In the genomic region with DNA sequence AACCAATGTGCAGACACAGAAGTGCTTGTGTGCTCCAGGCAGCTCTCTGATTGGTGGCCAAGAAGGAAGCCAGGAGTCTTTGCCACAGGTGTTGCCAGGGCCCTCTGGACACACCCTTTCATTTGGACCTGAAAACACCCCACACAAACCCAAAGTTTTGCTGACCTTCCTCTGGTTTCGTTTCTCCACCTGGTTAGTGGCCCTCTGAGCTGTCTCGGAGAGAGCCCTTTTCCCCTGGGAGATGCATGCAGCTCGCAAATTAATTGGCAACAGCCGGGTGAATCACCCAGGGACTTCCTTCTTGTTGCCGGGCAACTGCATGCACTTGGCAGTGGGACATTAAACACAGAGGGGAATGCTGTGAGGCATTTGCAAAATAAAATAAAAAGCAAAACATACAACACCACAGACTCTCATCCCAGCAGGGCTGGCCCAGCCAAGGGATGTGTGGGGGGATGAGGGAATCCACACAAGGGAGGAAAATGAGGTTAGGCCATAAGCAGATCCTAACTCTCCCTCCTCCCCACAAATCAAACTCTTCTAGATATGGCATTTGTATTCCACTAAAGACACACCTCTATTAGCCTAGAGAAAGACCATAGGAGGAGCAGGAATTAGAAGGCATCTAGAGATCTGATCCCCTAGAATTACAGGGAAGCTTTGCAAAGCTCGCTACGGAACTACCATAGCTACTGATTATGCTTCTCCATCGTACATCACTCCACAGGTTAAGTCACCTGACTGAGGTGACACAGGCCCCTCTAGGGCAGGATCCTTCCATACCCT, we compare ENCODE assay signal across 8 cellular contexts.
A peak's percentile ranks its signal among the peaks of the same experiment; 100 is the strongest.
DNase-seq lines count a peak whose midpoint lies in the region; ATAC-seq and TF ChIP-seq lines count a peak whose summit lies in the region.

No MANE protein-coding gene starts in this region.

- ATAC-seq in GM18519 (IDR thresholded peaks at IDR 0.05; ENCODE audit: low FRiP score, unreplicated experiment) = peak; percentile 74
- ATAC-seq in HG02798 (IDR thresholded peaks at IDR 0.05; ENCODE audit: poor library complexity, unreplicated experiment) = peak; percentile 80
- ATAC-seq in stimulated activated naive B cell treated with anti-CD40 and anti-IgM and Interleukin-4, amounts not matched to agents 10 μg/mL and 1 μg/mL and 100 μg/mL, for 72 hours (replicated peaks) = peak; percentile 70 to 89
- ATAC-seq in natural killer cell = no peak
- ATAC-seq in effector memory CD8-positive, alpha-beta T cell (replicated peaks) = no peak

- H3K36me3 Mint-ChIP-seq in stimulated activated naive B cell treated with anti-CD40 and anti-IgM and Interleukin-4, amounts not matched to agents 10 μg/mL and 1 μg/mL and 100 μg/mL, for 72 hours = no peaks in the 10 kb centered on the region
- H3K36me3 Mint-ChIP-seq in natural killer cell = no peaks in the 10 kb centered on the region
- no peaks in the 10 kb centered on the region for H3K36me3 Mint-ChIP-seq in effector memory CD8-positive, alpha-beta T cell (ENCODE audit: insufficient read depth)

- no peak for TF ChIP-seq CTCF in natural killer cell (IDR thresholded peaks at IDR 0.05)

- no peaks in the 10 kb centered on the region for H3K27me3 Mint-ChIP-seq in stimulated activated naive B cell treated with anti-CD40 and anti-IgM and Interleukin-4, amounts not matched to agents 10 μg/mL and 1 μg/mL and 100 μg/mL, for 72 hours
- no peaks in the 10 kb centered on the region for H3K27me3 Mint-ChIP-seq in natural killer cell (ENCODE audit: low read depth in 2 of 2)
- H3K27me3 Mint-ChIP-seq in effector memory CD8-positive, alpha-beta T cell = no peaks in the 10 kb centered on the region

- intact Hi-C loops in natural killer cell (cut with micrococcal nuclease) = no loop called here

- H3K4me3 Mint-ChIP-seq in stimulated activated naive B cell treated with anti-CD40 and anti-IgM and Interleukin-4, amounts not matched to agents 10 μg/mL and 1 μg/mL and 100 μg/mL, for 72 hours = no peak overlapping the region
- H3K4me3 Mint-ChIP-seq in natural killer cell = no peak overlapping the region
- no peak overlapping the region for H3K4me3 Mint-ChIP-seq in effector memory CD8-positive, alpha-beta T cell

- H3K27ac Mint-ChIP-seq in stimulated activated naive B cell treated with anti-CD40 and anti-IgM and Interleukin-4, amounts not matched to agents 10 μg/mL and 1 μg/mL and 100 μg/mL, for 72 hours = peak overlapping the region; percentile 42
- no peak overlapping the region for H3K27ac Mint-ChIP-seq in natural killer cell
- no peak overlapping the region for H3K27ac Mint-ChIP-seq in effector memory CD8-positive, alpha-beta T cell

- H3K9me3 Mint-ChIP-seq in stimulated activated naive B cell treated with anti-CD40 and anti-IgM and Interleukin-4, amounts not matched to agents 10 μg/mL and 1 μg/mL and 100 μg/mL, for 72 hours = peaks cover 3% of the 10 kb centered on the region in 2 donors
- H3K9me3 Mint-ChIP-seq in natural killer cell = no peaks in the 10 kb centered on the region
- no peaks in the 10 kb centered on the region for H3K9me3 Mint-ChIP-seq in effector memory CD8-positive, alpha-beta T cell

- H3K4me1 Mint-ChIP-seq in stimulated activated naive B cell treated with anti-CD40 and anti-IgM and Interleukin-4, amounts not matched to agents 10 μg/mL and 1 μg/mL and 100 μg/mL, for 72 hours = peaks cover 0 to 7% of the 10 kb centered on the region in 2 donors
- H3K4me1 Mint-ChIP-seq in natural killer cell = no peaks in the 10 kb centered on the region
- H3K4me1 Mint-ChIP-seq in effector memory CD8-positive, alpha-beta T cell (ENCODE audit: low read depth in 2 of 2) = no peaks in the 10 kb centered on the region

- DNase-seq in NCI-H146 (lab: John Stamatoyannopoulos, UW) (peak; percentile 70), amniotic stem cell (lab: John Stamatoyannopoulos, UW) (peak; percentile 98), hippocampal formation (lab: John Stamatoyannopoulos, UW) (peak; percentile 27 to 67), natural killer cell (no peak)
- peak; percentile 24 for DNase-seq in stimulated activated naive B cell treated with anti-CD40 and anti-IgM and Interleukin-4, amounts not matched to agents 10 μg/mL and 1 μg/mL and 100 μg/mL, for 72 hours
- no peak for DNase-seq in effector memory CD8-positive, alpha-beta T cell

Comparison
In these comparisons a context has a peak if more than half of its experiments do, and no peak if none do; other contexts are left out.
1. ATAC-seq: peak in GM18519 (single experiment), HG02798 (single experiment) and stimulated activated naive B cell treated with anti-CD40 and anti-IgM and Interleukin-4, amounts not matched to agents 10 μg/mL and 1 μg/mL and 100 μg/mL, for 72 hours (2 of 2); none in natural killer cell (0 of 3) and effector memory CD8-positive, alpha-beta T cell (single experiment).
2. DNase-seq: peak in NCI-H146 (single experiment), amniotic stem cell (single experiment), hippocampal formation (2 of 2) and stimulated activated naive B cell treated with anti-CD40 and anti-IgM and Interleukin-4, amounts not matched to agents 10 μg/mL and 1 μg/mL and 100 μg/mL, for 72 hours (single experiment); none in natural killer cell (single experiment) and effector memory CD8-positive, alpha-beta T cell (0 of 3).